Comparison of ENCODE assay signal across 29 cellular contexts in genomic region chr4:113827285-113827684, GRCh38.
DNase-seq lines count a peak whose midpoint lies in the region; ATAC-seq, FAIRE-seq and TF ChIP-seq lines count a peak whose summit lies in the region.
"Had no signal": no experiment of that assay in that cellular context is flagged by ENCODE, and none has a peak within 500 bp of the region (broad histone marks: within the 10 kb centered on the region; RNA-seq: fewer than 3 reads in every experiment).

No MANE protein-coding gene starts in this region.

- TF ChIP-seq CTCF in epithelial cell of esophagus (IDR thresholded peaks at IDR 0.05; ENCODE audit: insufficient read depth, low read depth, low read length, missing control alignments) (no peak), smooth muscle cell (IDR thresholded peaks at IDR 0.05; ENCODE audit: borderline replicate concordance, insufficient read depth, poor library complexity, severe bottlenecking) (no peak)

- H3K4me2 ChIP-seq in smooth muscle cell = peak overlapping the region; percentile 6

- no peaks in the 10 kb centered on the region for H4K20me1 ChIP-seq in smooth muscle cell (ENCODE audit: low read depth)

- H3K4me3 ChIP-seq in epithelial cell of esophagus (ENCODE audit: low read length) (no peak overlapping the region), smooth muscle cell (no peak overlapping the region)
- H3K4me3 ChIP-seq: HAP-1, MG63, suprapubic skin had no signal

- H3K36me3 ChIP-seq in smooth muscle cell (ENCODE audit: low read depth) = no peaks in the 10 kb centered on the region
- H3K36me3 ChIP-seq: HAP-1, MG63, suprapubic skin had no signal

- no peaks in the 10 kb centered on the region for H3K79me2 ChIP-seq in smooth muscle cell (ENCODE audit: low read depth)

- peak overlapping the region; percentile 28 for H2AFZ ChIP-seq in smooth muscle cell (ENCODE audit: low read depth)

- peak; percentile 7 for DNase-seq in GM03348 (ENCODE audit: low spot score)
- DNase-seq in HTR-8/SVneo (ENCODE audit: insufficient read length, low spot score) = no peak
- DNase-seq in epithelial cell of esophagus (ENCODE audit: low read depth) = peak; percentile 12
- no peak for DNase-seq in smooth muscle cell (lab: John Stamatoyannopoulos, UW; ENCODE audit: unreplicated experiment)
- DNase-seq in stimulated activated CD4-positive, alpha-beta T cell treated with anti-CD3 and anti-CD28 coated beads, Interleukin-15, amount 100 ng/mL, for 24 hours = no peak
- DNase-seq in cortex of kidney (lab: John Stamatoyannopoulos, UW) = no peak
- DNase-seq: activated CD4-positive, alpha-beta T cell treated with anti-CD3 and anti-CD28 coated beads for 48 hours; activated CD8-positive, alpha-beta memory T cell treated with anti-CD3 and anti-CD28 coated beads for 24 hours; activated effector memory CD4-positive, alpha-beta T cell treated with Interleukin-2 at 50 U/mL for 16 hours; activated naive CD8-positive, alpha-beta T cell treated with anti-CD3 and anti-CD28 coated beads for 36 hours; CD4-positive, CD25-positive, alpha-beta regulatory T cell; cerebellar nuclear complex; foreskin melanocyte; KG1; mammary epithelial cell; MG63; NCI-H1417 treated with DMSO at 0.1 percent for 48 hours; NCI-H2081 treated with DMSO at 0.1 percent for 48 hours; NCI-H345; NCI-H774; right cardiac atrium; stimulated activated CD4-positive, alpha-beta T cell treated with anti-CD3 and anti-CD28 coated beads, Interleukin-12 subunit alpha, Interleukin-12 subunit beta, amount 100 ng/mL, for 4 hours; stimulated activated CD4-positive, alpha-beta T cell treated with anti-CD3 and anti-CD28 coated beads, Interleukin-4, amount 100 ng/mL, for 4 hours; stimulated activated naive B cell treated with anti-CD40 and anti-IgM and Interleukin-4, amounts not matched to agents 10 μg/mL and 1 μg/mL and 100 μg/mL, for 72 hours had no signal

- no peaks in the 10 kb centered on the region for H3K9me3 ChIP-seq in smooth muscle cell (replicated peaks; ENCODE audit: low read depth)
- H3K9me3 ChIP-seq: HAP-1, MG63, suprapubic skin had no signal

- H3K27me3 ChIP-seq in smooth muscle cell (ENCODE audit: low read depth) = no peaks in the 10 kb centered on the region
- H3K27me3 ChIP-seq: MG63, suprapubic skin had no signal

- peaks cover 3% of the 10 kb centered on the region for H3F3A ChIP-seq in smooth muscle cell (ENCODE audit: low read depth)

- peak; percentile 26 for FAIRE-seq in HTR-8/SVneo (lab: Jason Lieb, UNC)
- FAIRE-seq: D721Med had no signal

- peaks cover 4% of the 10 kb centered on the region for H3K4me1 ChIP-seq in smooth muscle cell (ENCODE audit: low read depth)
- H3K4me1 ChIP-seq: HAP-1, suprapubic skin had no signal

- H3K27ac ChIP-seq in smooth muscle cell (ENCODE audit: low read depth) = peak overlapping the region; percentile 53
- H3K27ac ChIP-seq: suprapubic skin, VCaP had no signal

- WGBS in smooth muscle cell (ENCODE audit: low lambda C conversion rate) = 45% methylated on average over 2 of the region's 2 CpGs

- ATAC-seq in GM21825 (IDR thresholded peaks at IDR 0.05; ENCODE audit: unreplicated experiment) = no peak
- ATAC-seq: stimulated activated naive B cell treated with anti-CD40 and anti-IgM and Interleukin-4, amounts not matched to agents 10 μg/mL and 1 μg/mL and 100 μg/mL, for 72 hours had no signal

- H3K9ac ChIP-seq in smooth muscle cell (ENCODE audit: low read depth) = no peak overlapping the region

Comparison
In these comparisons a context has a peak if more than half of its experiments do, and no peak if none do; other contexts are left out.
1. DNase-seq: peak in GM03348 (single experiment) and epithelial cell of esophagus (single experiment); none in HTR-8/SVneo (single experiment), smooth muscle cell (single experiment), stimulated activated CD4-positive, alpha-beta T cell treated with anti-CD3 and anti-CD28 coated beads, Interleukin-15, amount 100 ng/mL, for 24 hours (single experiment) and cortex of kidney (single experiment).